In genomic region chr2:20232837-20233207, GRCh38 we compare ENCODE assay signal across 20 cellular contexts. TPM values are rescaled to one million over a fixed set of nuclear protein-coding genes. Genes with fewer than 3 reads are reported as not detected.
DNase-seq lines count a peak whose midpoint lies in the region; ATAC-seq and TF ChIP-seq lines count a peak whose summit lies in the region.
"Had no signal": no experiment of that assay in that cellular context is flagged by ENCODE, and none has a peak within 500 bp of the region (broad histone marks: within the 10 kb centered on the region; RNA-seq: fewer than 3 reads in every experiment).

No MANE protein-coding gene starts in this region.

- no peak for TF ChIP-seq CTCF in GM10266 (IDR thresholded peaks at IDR 0.05; ENCODE audit: control insufficient read depth, insufficient read depth, low read depth, missing control alignments)
- TF ChIP-seq CTCF in PC-3 (conservative IDR thresholded peaks at IDR 0.05; ENCODE audit: low read depth, low read length) = no peak
- TF ChIP-seq CTCF in esophagus muscularis mucosa (IDR thresholded peaks at IDR 0.05) = no peak

- no peak for TF ChIP-seq POLR2A in esophagus muscularis mucosa (IDR thresholded peaks at IDR 0.05; ENCODE audit: low read depth)

- H3K9ac ChIP-seq in PC-3 (ENCODE audit: low read length) = peak overlapping the region; percentile 94

- H3K4me3 ChIP-seq in PC-3 (ENCODE audit: low read length) (peak overlapping the region; percentile 63), skin epidermis (no peak overlapping the region), esophagus muscularis mucosa (no peak overlapping the region)
- H3K4me3 ChIP-seq: SJSA1, vagina had no signal

- H3K36me3 ChIP-seq in PC-3 (ENCODE audit: low read depth, low read length) = no peaks in the 10 kb centered on the region
- no peaks in the 10 kb centered on the region for H3K36me3 ChIP-seq in esophagus muscularis mucosa
- H3K36me3 ChIP-seq: SJSA1, vagina had no signal

- H3K4me1 ChIP-seq in PC-3 (ENCODE audit: insufficient read depth, low read length) (peaks cover 61% of the 10 kb centered on the region), esophagus muscularis mucosa (no peaks in the 10 kb centered on the region)
- H3K4me1 ChIP-seq: vagina had no signal

- 93% methylated on average over 5 of the region's 5 CpGs for WGBS in esophagus muscularis mucosa

- no peaks in the 10 kb centered on the region for H4K20me1 ChIP-seq in PC-3 (ENCODE audit: low read length)

- peak overlapping the region; percentile 100 for H3K27ac ChIP-seq in PC-3 (ENCODE audit: low read length)
- peak overlapping the region in 19 of 21 experiments; percentile 25 to 84 (median 65) for H3K27ac ChIP-seq in skin epidermis
- no peak overlapping the region for H3K27ac ChIP-seq in esophagus muscularis mucosa (replicated peaks in 1 of 4)
- H3K27ac ChIP-seq: SJSA1, vagina had no signal

- CTCF ChIA-PET in PC-3 (lab: Charles Lee) = interaction anchor here (0.5 to 1.8 kb wide), 4 partner anchors 10 to 127 kb away, joined by 3 to 7 read pairs (median 3); no protein-coding TSS in a partner anchor

- no peaks in the 10 kb centered on the region for H3K79me2 ChIP-seq in PC-3 (ENCODE audit: low read length)

- no peaks in the 10 kb centered on the region for H3K9me2 ChIP-seq in PC-3 (replicated peaks; ENCODE audit: low read length)

- ATAC-seq in PC-3 (peak; percentile 20), esophagus mucosa (peak; percentile 79), HG02571 (IDR thresholded peaks at IDR 0.05; ENCODE audit: unreplicated experiment) (no peak), left lobe of liver (no peak)
- ATAC-seq: activated CD4-positive, CD25-positive, alpha-beta regulatory T cell treated with anti-CD3 and anti-CD28 coated beads, Interleukin-2, amount 50 U/mL, for 24 hours; natural killer cell treated with Interleukin-12 subunit alpha and Interleukin-12 subunit beta and Interleukin-15 and Interleukin-18, amount 100 ng/mL, for 72 hours; stimulated activated naive CD8-positive, alpha-beta T cell treated with anti-CD3 and anti-CD28 coated beads, Interleukin-15, Interleukin-2, amounts not matched to agents 100 U/mL and 50 U/mL, for 24 hours had no signal

- no peak overlapping the region for H2AFZ ChIP-seq in PC-3 (ENCODE audit: low read length)

- H3K9me3 ChIP-seq in PC-3 (ENCODE audit: low read length) = no peaks in the 10 kb centered on the region
- H3K9me3 ChIP-seq in esophagus muscularis mucosa = no peaks in the 10 kb centered on the region
- H3K9me3 ChIP-seq: vagina had no signal

- TF ChIP-seq EP300 in esophagus muscularis mucosa (IDR thresholded peaks at IDR 0.05) = no peak

- DNase-seq in GM10266 (ENCODE audit: extremely low spot score) = peak; percentile 1
- DNase-seq in PC-3 = peak; percentile 98
- DNase-seq in NCI-H1092 (lab: John Stamatoyannopoulos, UW) = no peak
- DNase-seq in esophagus muscularis mucosa (ENCODE audit: extremely low spot score) = no peak
- DNase-seq in left lobe of liver (ENCODE audit: low spot score) = no peak
- DNase-seq: activated gamma-delta T cell treated with Interleukin-2 at 50 U/mL for 16 hours; anterior cingulate cortex; EL; HFFc6; mesenchymal stem cell; NCI-H1930; NCI-H510A; stimulated activated naive CD8-positive, alpha-beta T cell treated with anti-CD3 and anti-CD28 coated beads, Interleukin-15, Interleukin-2, amounts not matched to agents 100 U/mL and 50 U/mL, for 24 hours had no signal

- intact Hi-C loops in PC-3 (cut with micrococcal nuclease) = no loop called here
- intact Hi-C loops in esophagus muscularis mucosa (cut with DNase I) = no loop called here

- H3K4me2 ChIP-seq in PC-3 (ENCODE audit: low read length) = peak overlapping the region; percentile 94

- H3F3A ChIP-seq in PC-3 (ENCODE audit: low read length, unreplicated experiment) = peaks cover 10% of the 10 kb centered on the region

- H3K27me3 ChIP-seq in PC-3 (ENCODE audit: low read length) = no peaks in the 10 kb centered on the region
- H3K27me3 ChIP-seq in esophagus muscularis mucosa = peaks cover 0 to 20% (median 0%) of the 10 kb centered on the region in 4 donors
- H3K27me3 ChIP-seq: SJSA1, vagina had no signal

- POLR2A ChIA-PET in PC-3 (lab: Charles Lee; ENCODE audit: unreplicated experiment) = interaction anchor here (0.5 to 1.2 kb wide), 5 partner anchors 10 to 1882 kb away, joined by 3 to 11 read pairs (median 4); no protein-coding TSS in a partner anchor

- no TSS peak for BruUV-seq in PC-3 (replicated peaks; lab: Mats Ljungman, UMichigan)

RNA-seq across cellular contexts. Expression of gene SDC1, which starts 7.9 kb away (rescaled TPM):
- total RNA-seq in PC-3 (2014; rRNA removed) (358 and 362 TPM in 2 replicates), esophagus mucosa (477 TPM), esophagus muscularis mucosa (1 to 10 TPM in 1 of 4 donors, under 1 TPM in 3; 0.33 to 1.6 (median 0.47) TPM), left lobe of liver (537 TPM)
- total RNA-seq: natural killer cell treated with Interleukin-12 subunit alpha and Interleukin-12 subunit beta and Interleukin-15 and Interleukin-18, amount 100 ng/mL, for 72 hours had no signal

Comparison
In these comparisons a context has a peak if more than half of its experiments do, and no peak if none do; other contexts are left out.
1. DNase-seq: peak in GM10266 (single experiment) and PC-3 (single experiment); none in NCI-H1092 (single experiment), esophagus muscularis mucosa (single experiment) and left lobe of liver (single experiment).
2. ATAC-seq: peak in PC-3 (single experiment) and esophagus mucosa (single experiment); none in HG02571 (single experiment) and left lobe of liver (single experiment).
3. H3K27ac ChIP-seq: peak in PC-3 (single experiment) and skin epidermis (19 of 21); none in esophagus muscularis mucosa (0 of 4).
4. RNA of gene SDC1, which starts 7.9 kb away (total RNA-seq): 537 TPM in left lobe of liver (single experiment), 477 TPM in esophagus mucosa (single experiment) and 358 to 362 TPM in PC-3; 0.33 to 1.6 TPM in esophagus muscularis mucosa; every median in the first group is over 100 times any median in the second.